ENCODE assay signal across 8 cellular contexts in the genomic region with DNA sequence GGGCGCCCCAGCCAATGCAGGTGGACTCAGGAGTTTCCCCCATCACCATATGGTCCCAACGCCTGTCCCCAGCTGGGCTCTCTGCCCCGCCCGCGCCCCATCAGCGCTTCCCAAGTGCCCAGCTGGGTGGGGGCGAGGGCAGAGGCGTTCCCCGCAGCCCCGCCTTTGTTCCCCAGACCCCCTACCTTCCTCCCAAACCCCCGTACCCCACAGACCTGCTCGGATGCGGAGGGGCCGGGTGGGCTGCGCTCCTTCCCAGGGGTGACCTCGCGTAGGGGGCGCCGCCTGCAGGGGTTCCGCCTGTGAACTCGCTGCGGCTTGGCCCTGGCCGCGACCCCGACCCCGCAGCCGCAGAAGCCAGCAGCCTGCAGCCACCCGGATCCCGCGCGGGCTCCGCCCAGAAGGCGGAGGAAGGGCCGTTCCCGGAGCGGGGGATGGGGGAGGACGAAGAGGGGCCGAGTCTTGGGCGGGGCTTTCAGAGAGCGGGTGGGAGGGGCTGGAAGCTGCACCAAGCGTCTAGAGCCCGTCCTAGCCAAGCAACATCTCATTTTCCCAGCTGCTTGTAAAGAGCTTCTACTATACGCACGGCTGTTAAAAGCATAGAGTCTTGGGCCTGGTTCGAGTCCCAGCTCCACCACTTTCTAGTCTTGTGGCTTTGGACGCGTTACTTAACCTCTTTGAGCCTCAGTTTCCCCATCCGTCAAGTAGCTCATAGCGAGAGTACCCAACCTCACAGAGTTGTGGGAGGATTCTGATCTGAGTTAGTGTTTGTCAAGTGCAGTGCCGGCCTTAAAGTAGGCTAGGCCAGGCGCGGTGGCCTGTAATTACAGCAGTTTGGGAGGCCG. TPM values are rescaled to one million over a fixed set of nuclear protein-coding genes. Genes with fewer than 3 reads are reported as not detected.
DNase-seq lines count a peak whose midpoint lies in the region; TF ChIP-seq lines count a peak whose summit lies in the region.

A gene with protein sequence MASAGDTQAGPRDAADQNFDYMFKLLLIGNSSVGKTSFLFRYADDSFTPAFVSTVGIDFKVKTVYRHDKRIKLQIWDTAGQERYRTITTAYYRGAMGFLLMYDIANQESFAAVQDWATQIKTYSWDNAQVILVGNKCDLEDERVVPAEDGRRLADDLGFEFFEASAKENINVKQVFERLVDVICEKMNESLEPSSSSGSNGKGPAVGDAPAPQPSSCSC (minus strand): TSS at position 404 of the 845 bp plus-strand sequence. CDS start 2,258 bp downstream, outside the sequence.

- H3K4me1 Mint-ChIP-seq in activated naive CD4-positive, alpha-beta T cell treated with anti-CD3 and anti-CD28 coated beads, Interleukin-2, amount 50 U/mL, for 24 hours: peaks cover 30% of the 10 kb centered on the region

- H3K27me3 ChIP-seq in BE2C (no peaks in the 10 kb centered on the region), SK-N-SH (ENCODE audit: insufficient read depth) (no peaks in the 10 kb centered on the region)

- peak; percentile 50 for TF ChIP-seq POLR2A in NB4 (IDR thresholded peaks at IDR 0.05; ENCODE audit: extremely low read depth, insufficient read length)

- H3K27ac ChIP-seq in SK-N-SH (ENCODE audit: low read depth in 2 of 2, low read length in 1 of 2): peak within 1 kb of the TSS in 1 of 2 experiments; percentile 66; a peak in 1 of 4 replicates

- H3K9ac ChIP-seq in SK-N-SH: peak within 1 kb of the TSS; percentile 78

- TF ChIP-seq RAD21 in SK-N-SH (IDR thresholded peaks at IDR 0.05; ENCODE audit: low read length): no peak

- H3K4me2 ChIP-seq in SK-N-SH: peak within 1 kb of the TSS; percentile 99

- no peaks in the 10 kb centered on the region; the same call in 1 of the 2 replicates for H3K4me1 ChIP-seq in BE2C
- H3K4me1 ChIP-seq in SK-N-SH (ENCODE audit: control insufficient read depth in 1 of 2, insufficient read depth in 2 of 2, low read depth in 1 of 2, low read length in 1 of 2): peaks cover 5 to 14% of the 10 kb centered on the region in 2 experiments; a peak in 2 of 4 replicates

- H3K27me3 Mint-ChIP-seq in activated naive CD4-positive, alpha-beta T cell treated with anti-CD3 and anti-CD28 coated beads, Interleukin-2, amount 50 U/mL, for 24 hours: no peaks in the 10 kb centered on the region

- H3K4me3 ChIP-seq in BE2C (ENCODE audit: low read depth, low read length) (peak within 1 kb of the TSS; percentile 70), NB4 (ENCODE audit: low read depth, low read length) (peak within 1 kb of the TSS; percentile 46), SK-N-SH (ENCODE audit: low read depth in 2 of 2, low read length in 1 of 2) (peak within 1 kb of the TSS; percentile 66 to 88)

- CTCF ChIA-PET in SK-N-SH (lab: Yijun Ruan, JAX): interaction anchor here (0.6 to 2.8 kb wide), 10 partner anchors 14 to 143 kb away, joined by 3 to 16 read pairs (median 4); a partner anchor contains a TSS

- H2AFZ ChIP-seq in SK-N-SH (ENCODE audit: low read depth): peak within 1 kb of the TSS; percentile 97

- no peaks in the 10 kb centered on the region for H3K79me2 ChIP-seq in SK-N-SH (ENCODE audit: insufficient read depth)

- H3K9me3 Mint-ChIP-seq in activated naive CD4-positive, alpha-beta T cell treated with anti-CD3 and anti-CD28 coated beads, Interleukin-2, amount 50 U/mL, for 24 hours: no peaks in the 10 kb centered on the region

- POLR2A ChIA-PET in SK-N-SH (lab: Yijun Ruan, JAX): interaction anchor here (1.3 to 4.2 kb wide), 5 partner anchors 13 to 35 kb away, joined by 3 to 17 read pairs (median 5); a partner anchor contains a TSS

- peaks cover 7% of the 10 kb centered on the region for H3F3A ChIP-seq in SK-N-SH (replicated peaks; ENCODE audit: insufficient read depth)

- H3K9me3 ChIP-seq in BE2C (no peaks in the 10 kb centered on the region), SK-N-SH (no peaks in the 10 kb centered on the region)

- DNase-seq in BE2C (peak; percentile 97), GM20000 (ENCODE audit: low spot score) (peak; percentile 97), NB4 (ENCODE audit: low read depth) (peak; percentile 93), SK-N-SH (peak; percentile 99), glomerular endothelial cell (ENCODE audit: extremely low read depth, low read depth, low spot score) (peak; percentile 18), non-pigmented ciliary epithelial cell (ENCODE audit: low read depth) (peak; percentile 47)

- no peak for TF ChIP-seq CTCF in BE2C (IDR thresholded peaks at IDR 0.05; ENCODE audit: low read depth, low read length)
- TF ChIP-seq CTCF in GM20000 (IDR thresholded peaks at IDR 0.05; ENCODE audit: extremely low read depth, missing control alignments): no peak
- TF ChIP-seq CTCF in NB4 (IDR thresholded peaks at IDR 0.05; ENCODE audit: low read depth, low read length): no peak
- no peak for TF ChIP-seq CTCF in SK-N-SH (IDR thresholded peaks at IDR 0.05)
- no peak for TF ChIP-seq CTCF in subcutaneous adipose tissue (IDR thresholded peaks at IDR 0.05; ENCODE audit: low read depth)

- no peaks in the 10 kb centered on the region for H3K9me2 ChIP-seq in SK-N-SH

- peaks cover 7% of the 10 kb centered on the region for H4K20me1 ChIP-seq in SK-N-SH (ENCODE audit: insufficient read depth)

- no peak within 1 kb of the TSS for H3K27ac Mint-ChIP-seq in activated naive CD4-positive, alpha-beta T cell treated with anti-CD3 and anti-CD28 coated beads, Interleukin-2, amount 50 U/mL, for 24 hours

- no peak for TF ChIP-seq EP300 in SK-N-SH (IDR thresholded peaks at IDR 0.05; ENCODE audit: borderline replicate concordance in 1 of 2, low read depth in 1 of 2, low read length in 1 of 2)

- H3K36me3 ChIP-seq in BE2C: peaks cover 8% of the 10 kb centered on the region
- H3K36me3 ChIP-seq in SK-N-SH (replicated peaks in 1 of 2; ENCODE audit: control insufficient read depth in 1 of 2, insufficient read depth in 2 of 2, low read length in 1 of 2): peaks cover 12 to 14% of the 10 kb centered on the region in 2 experiments

- 13% methylated on average over 24 of the region's 53 CpGs for WGBS in SK-N-SH (ENCODE audit: low lambda C conversion rate)

- H3K4me3 Mint-ChIP-seq in activated naive CD4-positive, alpha-beta T cell treated with anti-CD3 and anti-CD28 coated beads, Interleukin-2, amount 50 U/mL, for 24 hours: peak within 1 kb of the TSS; percentile 66

- H3K36me3 Mint-ChIP-seq in activated naive CD4-positive, alpha-beta T cell treated with anti-CD3 and anti-CD28 coated beads, Interleukin-2, amount 50 U/mL, for 24 hours: peaks cover 7% of the 10 kb centered on the region

TF ChIP-seq in SK-N-SH, 30 proteins besides CTCF, POLR2A, EP300 and RAD21 (continues in another document):
- TF ChIP-seq RFX5 (IDR thresholded peaks at IDR 0.05; ENCODE audit: low read length) (no peak), MXI1 (IDR thresholded peaks at IDR 0.05; ENCODE audit: low read depth, low read length) (no peak; the same call in 1 of the 2 replicates), SMC3 (IDR thresholded peaks at IDR 0.05; ENCODE audit: low read depth, low read length) (peak; percentile 20; the same call in 1 of the 2 replicates), TAF1 (IDR thresholded peaks at IDR 0.05; ENCODE audit: borderline replicate concordance, low read depth, low read length) (peak; percentile 62), ELF1 (IDR thresholded peaks at IDR 0.05) (no peak)
- TF ChIP-seq, protein P1, sequence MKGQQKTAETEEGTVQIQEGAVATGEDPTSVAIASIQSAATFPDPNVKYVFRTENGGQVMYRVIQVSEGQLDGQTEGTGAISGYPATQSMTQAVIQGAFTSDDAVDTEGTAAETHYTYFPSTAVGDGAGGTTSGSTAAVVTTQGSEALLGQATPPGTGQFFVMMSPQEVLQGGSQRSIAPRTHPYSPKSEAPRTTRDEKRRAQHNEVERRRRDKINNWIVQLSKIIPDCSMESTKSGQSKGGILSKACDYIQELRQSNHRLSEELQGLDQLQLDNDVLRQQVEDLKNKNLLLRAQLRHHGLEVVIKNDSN (IDR thresholded peaks at IDR 0.05; ENCODE audit: borderline replicate concordance, low read depth): no peak
- TF ChIP-seq, protein P2, sequence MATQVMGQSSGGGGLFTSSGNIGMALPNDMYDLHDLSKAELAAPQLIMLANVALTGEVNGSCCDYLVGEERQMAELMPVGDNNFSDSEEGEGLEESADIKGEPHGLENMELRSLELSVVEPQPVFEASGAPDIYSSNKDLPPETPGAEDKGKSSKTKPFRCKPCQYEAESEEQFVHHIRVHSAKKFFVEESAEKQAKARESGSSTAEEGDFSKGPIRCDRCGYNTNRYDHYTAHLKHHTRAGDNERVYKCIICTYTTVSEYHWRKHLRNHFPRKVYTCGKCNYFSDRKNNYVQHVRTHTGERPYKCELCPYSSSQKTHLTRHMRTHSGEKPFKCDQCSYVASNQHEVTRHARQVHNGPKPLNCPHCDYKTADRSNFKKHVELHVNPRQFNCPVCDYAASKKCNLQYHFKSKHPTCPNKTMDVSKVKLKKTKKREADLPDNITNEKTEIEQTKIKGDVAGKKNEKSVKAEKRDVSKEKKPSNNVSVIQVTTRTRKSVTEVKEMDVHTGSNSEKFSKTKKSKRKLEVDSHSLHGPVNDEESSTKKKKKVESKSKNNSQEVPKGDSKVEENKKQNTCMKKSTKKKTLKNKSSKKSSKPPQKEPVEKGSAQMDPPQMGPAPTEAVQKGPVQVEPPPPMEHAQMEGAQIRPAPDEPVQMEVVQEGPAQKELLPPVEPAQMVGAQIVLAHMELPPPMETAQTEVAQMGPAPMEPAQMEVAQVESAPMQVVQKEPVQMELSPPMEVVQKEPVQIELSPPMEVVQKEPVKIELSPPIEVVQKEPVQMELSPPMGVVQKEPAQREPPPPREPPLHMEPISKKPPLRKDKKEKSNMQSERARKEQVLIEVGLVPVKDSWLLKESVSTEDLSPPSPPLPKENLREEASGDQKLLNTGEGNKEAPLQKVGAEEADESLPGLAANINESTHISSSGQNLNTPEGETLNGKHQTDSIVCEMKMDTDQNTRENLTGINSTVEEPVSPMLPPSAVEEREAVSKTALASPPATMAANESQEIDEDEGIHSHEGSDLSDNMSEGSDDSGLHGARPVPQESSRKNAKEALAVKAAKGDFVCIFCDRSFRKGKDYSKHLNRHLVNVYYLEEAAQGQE (IDR thresholded peaks at IDR 0.05; ENCODE audit: low read depth, low read length): no peak
- TF ChIP-seq, protein P3, sequence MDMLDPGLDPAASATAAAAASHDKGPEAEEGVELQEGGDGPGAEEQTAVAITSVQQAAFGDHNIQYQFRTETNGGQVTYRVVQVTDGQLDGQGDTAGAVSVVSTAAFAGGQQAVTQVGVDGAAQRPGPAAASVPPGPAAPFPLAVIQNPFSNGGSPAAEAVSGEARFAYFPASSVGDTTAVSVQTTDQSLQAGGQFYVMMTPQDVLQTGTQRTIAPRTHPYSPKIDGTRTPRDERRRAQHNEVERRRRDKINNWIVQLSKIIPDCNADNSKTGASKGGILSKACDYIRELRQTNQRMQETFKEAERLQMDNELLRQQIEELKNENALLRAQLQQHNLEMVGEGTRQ (IDR thresholded peaks at IDR 0.05; ENCODE audit: borderline replicate concordance, low read depth, low read length): no peak

RNA-seq across cellular contexts. Expression of the gene that starts here (rescaled TPM):
- 6.2 TPM for polyA plus RNA-seq in BE2C (2012; ENCODE audit: insufficient read depth, insufficient read length, low read depth)
- polyA plus RNA-seq in SK-N-SH (2012; rRNA removed): 25.0 and 27.0 TPM in 2 replicates
- polyA plus RNA-seq in SK-N-SH (2012; cell fraction: cytosol; rRNA removed): 11.2 and 17.2 TPM in 2 replicates
- 30.6 and 31.2 TPM in 2 replicates for polyA plus RNA-seq in SK-N-SH (2012; cell fraction: nucleus; rRNA removed)
- total RNA-seq in glomerular endothelial cell (53.6 and 56.6 TPM in 2 replicates), subcutaneous adipose tissue (10 to 100 TPM in 3 of 4 donors, 1 to 10 TPM in 1; 8.0 to 13.4 (median 11.5) TPM)

Comparison
In these comparisons a context has a peak if more than half of its experiments do, and no peak if none do; other contexts are left out.
1. DNase-seq: peak in every context shown above with its lines; median percentile 99 in SK-N-SH; 97 in BE2C; 97 in GM20000; 93 in NB4; 47 in non-pigmented ciliary epithelial cell; 18 in glomerular endothelial cell.